In genomic region chr22:45312856-45313255, GRCh38 we compare ENCODE assay signal across 25 cellular contexts. TPM values are rescaled to one million over a fixed set of nuclear protein-coding genes. Genes with fewer than 3 reads are reported as not detected.
DNase-seq lines count a peak whose midpoint lies in the region; ATAC-seq and TF ChIP-seq lines count a peak whose summit lies in the region.
"Had no signal": no experiment of that assay in that cellular context is flagged by ENCODE, and none has a peak within 500 bp of the region (broad histone marks: within the 10 kb centered on the region; RNA-seq: fewer than 3 reads in every experiment).

No MANE protein-coding gene starts in this region.

- intact Hi-C loops in CD4-positive, alpha-beta T cell (cut with DNase I, micrococcal nuclease): loop anchor here in 1 of 2 experiments (5.0 to 10.0 kb wide), 2 partner anchors 151 to 742 kb away; partner anchors contain the start of gene NUP50
- intact Hi-C loops in adrenal gland (cut with DNase I): no loop called here

- H3K4me3 ChIP-seq in GM23338: no peak overlapping the region
- H3K4me3 ChIP-seq in adrenal gland: no peak overlapping the region
- H3K4me3 ChIP-seq: heart right ventricle, pancreas, right lobe of liver, transverse colon had no signal

- H4K20me1 ChIP-seq in GM23338 (replicated peaks; ENCODE audit: insufficient read depth): peaks cover 12% of the 10 kb centered on the region

- CTCF ChIA-PET in CD4-positive, alpha-beta T cell (lab: Charles Lee): no interaction called here

- H3K4me3 Mint-ChIP-seq in CD4-positive, alpha-beta T cell: peak overlapping the region; percentile 85
- no peak overlapping the region; the same call in 2 of the 3 replicates for H3K4me3 Mint-ChIP-seq in GM23338
- H3K4me3 Mint-ChIP-seq in brain: peak overlapping the region in 3 of 5 experiments; percentile 30 to 62 (median 37)
- peak overlapping the region; percentile 65 for H3K4me3 Mint-ChIP-seq in neural crest cell
- H3K4me3 Mint-ChIP-seq: activated CD4-positive, alpha-beta T cell treated with anti-CD3 and anti-CD28 coated beads, Interleukin-2, amount 10 ng/mL, durations not matched to agents 24 days and 14 days; activated naive CD4-positive, alpha-beta T cell treated with anti-CD3 and anti-CD28 coated beads for 36 hours; natural killer cell had no signal

- H3K79me2 ChIP-seq in GM23338 (replicated peaks; ENCODE audit: insufficient read depth): peaks cover 71% of the 10 kb centered on the region

- no peaks in the 10 kb centered on the region for H3K9me3 Mint-ChIP-seq in CD4-positive, alpha-beta T cell
- H3K9me3 Mint-ChIP-seq in GM23338 (no peaks in the 10 kb centered on the region), brain (no peaks in the 10 kb centered on the region), neural crest cell (no peaks in the 10 kb centered on the region)
- H3K9me3 Mint-ChIP-seq: activated CD4-positive, alpha-beta T cell treated with anti-CD3 and anti-CD28 coated beads, Interleukin-2, amount 10 ng/mL, durations not matched to agents 24 days and 14 days; activated naive CD4-positive, alpha-beta T cell treated with anti-CD3 and anti-CD28 coated beads for 36 hours; central memory CD8-positive, alpha-beta T cell; natural killer cell had no signal

- no peak overlapping the region for H3K4me2 ChIP-seq in GM23338

- ATAC-seq in CD4-positive, alpha-beta T cell (ENCODE audit: poor library complexity): no peak
- ATAC-seq in GM23338: no peak
- ATAC-seq: heart right ventricle, left lobe of liver, natural killer cell, pancreas, PC-3, right lobe of liver, Right ventricle myocardium inferior had no signal

- TF ChIP-seq CTCF in CD4-positive, alpha-beta T cell (IDR thresholded peaks at IDR 0.05): no peak
- TF ChIP-seq CTCF in GM23338 (conservative IDR thresholded peaks at IDR 0.05; ENCODE audit: low read depth in 2 of 2): no peak
- no peak for TF ChIP-seq CTCF in brain (conservative IDR thresholded peaks at IDR 0.05)
- no peak for TF ChIP-seq CTCF in neural crest cell (conservative IDR thresholded peaks at IDR 0.05)
- no peak for TF ChIP-seq CTCF in adrenal gland (IDR thresholded peaks at IDR 0.05)

- H3K4me1 Mint-ChIP-seq in CD4-positive, alpha-beta T cell (ENCODE audit: low read depth): peaks cover 81% of the 10 kb centered on the region
- peaks cover 35% of the 10 kb centered on the region for H3K4me1 Mint-ChIP-seq in GM23338
- peaks cover 73% of the 10 kb centered on the region for H3K4me1 Mint-ChIP-seq in brain
- H3K4me1 Mint-ChIP-seq in neural crest cell: peaks cover 34% of the 10 kb centered on the region

- no peaks in the 10 kb centered on the region for H3K9me3 ChIP-seq in CD4-positive, alpha-beta T cell (ENCODE audit: control insufficient read depth, low read length)
- no peaks in the 10 kb centered on the region for H3K9me3 ChIP-seq in adrenal gland (replicated peaks in 1 of 3)
- H3K9me3 ChIP-seq: heart right ventricle, pancreas, right lobe of liver, transverse colon had no signal

- no peaks in the 10 kb centered on the region for H3K36me3 ChIP-seq in GM23338 (ENCODE audit: insufficient read depth)
- H3K36me3 ChIP-seq in adrenal gland (replicated peaks in 1 of 2): no peaks in the 10 kb centered on the region
- H3K36me3 ChIP-seq: pancreas, right lobe of liver, transverse colon had no signal

- no peaks in the 10 kb centered on the region for H3K27me3 Mint-ChIP-seq in CD4-positive, alpha-beta T cell
- H3K27me3 Mint-ChIP-seq in GM23338 (ENCODE audit: insufficient read depth, low read depth, poor library complexity): peaks cover 21% of the 10 kb centered on the region
- H3K27me3 Mint-ChIP-seq in brain: no peaks in the 10 kb centered on the region
- peaks cover 6% of the 10 kb centered on the region for H3K27me3 Mint-ChIP-seq in neural crest cell (ENCODE audit: low read depth)
- H3K27me3 Mint-ChIP-seq: activated CD4-positive, alpha-beta T cell treated with anti-CD3 and anti-CD28 coated beads, Interleukin-2, amount 10 ng/mL, durations not matched to agents 24 days and 14 days; central memory CD8-positive, alpha-beta T cell had no signal

- H3K27ac ChIP-seq in CD4-positive, alpha-beta T cell (ENCODE audit: low read depth, low read length): no peak overlapping the region
- H3K27ac ChIP-seq in GM23338 (ENCODE audit: low read depth): no peak overlapping the region
- H3K27ac ChIP-seq in adrenal gland: no peak overlapping the region
- H3K27ac ChIP-seq: pancreas, transverse colon had no signal

- H3F3A ChIP-seq in GM23338 (replicated peaks; ENCODE audit: low read depth): peaks cover 19% of the 10 kb centered on the region

- no peak for DNase-seq in CD4-positive, alpha-beta T cell
- DNase-seq in GM23338 (ENCODE audit: low spot score): peak; percentile 15
- DNase-seq in neural crest cell (ENCODE audit: low read depth, low spot score): no peak
- no peak for DNase-seq in NCI-H1436 (lab: John Stamatoyannopoulos, UW)
- DNase-seq in hippocampal formation (lab: John Stamatoyannopoulos, UW): no peak
- DNase-seq in adrenal gland: no peak
- DNase-seq: activated CD4-positive, alpha-beta T cell treated with anti-CD3 and anti-CD28 coated beads, Interleukin-2, amount 10 ng/mL, durations not matched to agents 24 days and 14 days; activated naive CD4-positive, alpha-beta T cell treated with anti-CD3 and anti-CD28 coated beads for 36 hours; anterior cingulate cortex; foreskin fibroblast; heart right ventricle; natural killer cell; NCI-H2081 treated with DMSO at 0.1 percent for 48 hours; pancreas; PC-3; right lobe of liver; stimulated activated CD4-positive, alpha-beta T cell treated with anti-CD3 and anti-CD28 coated beads, Interleukin-15, amount 100 ng/mL, for 24 hours; transverse colon had no signal

- H2AFZ ChIP-seq in GM23338: no peak overlapping the region

- H3K27ac Mint-ChIP-seq in CD4-positive, alpha-beta T cell: peak overlapping the region; percentile 95
- H3K27ac Mint-ChIP-seq in GM23338: no peak overlapping the region
- H3K27ac Mint-ChIP-seq in brain: peak overlapping the region in 1 of 5 experiments; percentile 30
- no peak overlapping the region for H3K27ac Mint-ChIP-seq in neural crest cell (ENCODE audit: unreplicated experiment)
- H3K27ac Mint-ChIP-seq: activated CD4-positive, alpha-beta T cell treated with anti-CD3 and anti-CD28 coated beads, Interleukin-2, amount 10 ng/mL, durations not matched to agents 24 days and 14 days; activated naive CD4-positive, alpha-beta T cell treated with anti-CD3 and anti-CD28 coated beads for 36 hours had no signal

- H3K27me3 ChIP-seq in CD4-positive, alpha-beta T cell (ENCODE audit: control insufficient read depth, insufficient read depth, low read length): no peaks in the 10 kb centered on the region
- no peaks in the 10 kb centered on the region; the same call in 1 of the 2 replicates for H3K27me3 ChIP-seq in GM23338 (ENCODE audit: insufficient read depth)
- H3K27me3 ChIP-seq in adrenal gland: no peaks in the 10 kb centered on the region
- H3K27me3 ChIP-seq: heart right ventricle, pancreas, right lobe of liver, transverse colon had no signal

- H3K4me1 ChIP-seq in GM23338 (ENCODE audit: insufficient read depth) (peaks cover 21% of the 10 kb centered on the region), adrenal gland (replicated peaks in 1 of 2) (peaks cover 7 to 21% of the 10 kb centered on the region in 2 donors)

- no peak for TF ChIP-seq POLR2A in adrenal gland (IDR thresholded peaks at IDR 0.05)

- peaks cover 26% of the 10 kb centered on the region for H3K36me3 Mint-ChIP-seq in CD4-positive, alpha-beta T cell (ENCODE audit: low read depth)
- peaks cover 6% of the 10 kb centered on the region; the same call in 2 of the 3 replicates for H3K36me3 Mint-ChIP-seq in GM23338 (ENCODE audit: low read depth)
- peaks cover 9% of the 10 kb centered on the region for H3K36me3 Mint-ChIP-seq in brain
- H3K36me3 Mint-ChIP-seq in neural crest cell (ENCODE audit: low read depth): no peaks in the 10 kb centered on the region
- H3K36me3 Mint-ChIP-seq: natural killer cell had no signal

- 78 to 93% (median 83%) methylated on average over 4 of the region's 4 CpGs for WGBS in adrenal gland, 4 donors

- POLR2A ChIA-PET in CD4-positive, alpha-beta T cell (lab: Charles Lee): no interaction called here

- H3K9me2 ChIP-seq in GM23338 (ENCODE audit: insufficient read depth): 0 out of 2 replicates have a peak, but pooled peaks cover 3% of the 10 kb centered on the region

TF ChIP-seq in GM23338, 12 proteins besides CTCF, POLR2A, EP300 and RAD21 (continues in another document):
- TF ChIP-seq STAT1 (IDR thresholded peaks at IDR 0.05; ENCODE audit: unreplicated experiment): no peak
- TF ChIP-seq CREB1 (CRISPR knock-in tag; IDR thresholded peaks at IDR 0.05; ENCODE audit: low read depth): no peak
- no peak for TF ChIP-seq EZH2phosphoT487 (IDR thresholded peaks at IDR 0.05; ENCODE audit: unreplicated experiment)
- TF ChIP-seq ZNF114 (CRISPR knock-in tag; IDR thresholded peaks at IDR 0.05): no peak

RNA-seq across cellular contexts. Expression of gene FAM118A, which starts 3.1 kb away (rescaled TPM):
- 100 to 1,000 TPM; 159 to 161 TPM for total RNA-seq in CD4-positive, alpha-beta T cell
- 20.3 and 22.0 TPM in 2 replicates for total RNA-seq in GM23338 (2014; rRNA removed; shearing (Covaris generic))
- 9.8 and 11.9 TPM in 2 replicates for polyA plus RNA-seq in GM23338 (2016; fragmentation: Nextera tagmentation; extraction: Ambion mirVana)
- polyA plus RNA-seq in brain (ENCODE audit: insufficient read depth, low read depth, low replicate concordance): 6.1 TPM
- total RNA-seq in neural crest cell: 60.7 and 64.8 TPM in 2 replicates
- total RNA-seq in adrenal gland: 10 to 100 TPM in 7 of 8 donors, 1 to 10 TPM in 1; 6.8 to 47.6 (median 13.0) TPM
- 100 to 1,000 TPM in 1 of 3 donors, 10 to 100 TPM in 2; 28.1 to 101 (median 28.7) TPM for polyA plus RNA-seq in adrenal gland

RNA-seq across cellular contexts. Expression of gene UPK3A, which starts 28.1 kb away (rescaled TPM):
- total RNA-seq in CD4-positive, alpha-beta T cell: not detected
- 0.89 TPM in 1 of 2 replicates, not detected in the other for total RNA-seq in GM23338 (2014; rRNA removed; shearing (Covaris generic))
- 0.47 and 1.1 TPM in 2 replicates for polyA plus RNA-seq in GM23338 (2016; fragmentation: Nextera tagmentation; extraction: Ambion mirVana)
- 13.6 TPM for polyA plus RNA-seq in brain (ENCODE audit: insufficient read depth, low read depth, low replicate concordance)
- not detected in 2 replicates for total RNA-seq in neural crest cell
- total RNA-seq in adrenal gland: not detected
- polyA plus RNA-seq in adrenal gland: under 1 TPM in 1 of 3 donors, not detected in 2; 0.17 TPM
- total RNA-seq: activated CD4-positive, alpha-beta T cell treated with anti-CD3 and anti-CD28 coated beads, Interleukin-2, amount 10 ng/mL, durations not matched to agents 24 days and 14 days; activated naive CD4-positive, alpha-beta T cell treated with anti-CD3 and anti-CD28 coated beads for 36 hours; dermis microvascular lymphatic vessel endothelial cell; heart right ventricle; left lobe of liver; MCF 10A; mesenteric fat pad; pancreas; right lobe of liver had no signal
